8 cellular contexts compared by ENCODE assay signal in genomic region chr12:132488127-132489077, GRCh38. TPM values are rescaled to one million over a fixed set of nuclear protein-coding genes. Genes with fewer than 3 reads are reported as not detected.
DNase-seq lines count a peak whose midpoint lies in the region; ATAC-seq and TF ChIP-seq lines count a peak whose summit lies in the region.

No MANE protein-coding gene starts in this region.

- H3K4me3 ChIP-seq in neuron (ENCODE audit: low read length), result peak overlapping the region; percentile 48
- no peak overlapping the region for H3K4me3 ChIP-seq in body of pancreas

- H3K9me3 ChIP-seq in neuron (ENCODE audit: low read length) (no peaks in the 10 kb centered on the region), body of pancreas (no peaks in the 10 kb centered on the region)

- H3K27ac ChIP-seq in cingulate gyrus (ENCODE audit: low read depth, low read length), result peak overlapping the region; percentile 10
- peak overlapping the region in 1 of 4 donors; percentile 77 for H3K27ac ChIP-seq in body of pancreas

- ATAC-seq in body of pancreas, result no peak
- no peak for ATAC-seq in GM21526 (IDR thresholded peaks at IDR 0.05; ENCODE audit: low FRiP score, unreplicated experiment)

- DNase-seq in Daoy (ENCODE audit: low read depth) (peak; percentile 15), NOMO-1 (lab: John Stamatoyannopoulos, UW; ENCODE audit: unreplicated experiment in 2 of 2) (peak; percentile 84 to 88), COLO829 (ENCODE audit: low spot score) (no peak), body of pancreas (no peak)
- DNase-seq in activated CD4-positive, CD25-positive, alpha-beta regulatory T cell treated with anti-CD3 and anti-CD28 coated beads, Interleukin-2, amount 50 U/mL, for 72 hours, result no peak

- H2AFZ ChIP-seq in neuron (ENCODE audit: low read depth, low read length), result no peak overlapping the region

- no peak for TF ChIP-seq POLR2A in body of pancreas (IDR thresholded peaks at IDR 0.05)

- intact Hi-C loops in body of pancreas (cut with DNase I), result loop anchor here (10.0 kb wide), 1 partner anchor 54 kb away; no protein-coding TSS in a partner anchor

- TF ChIP-seq CTCF in body of pancreas (IDR thresholded peaks at IDR 0.05), result no peak

- peaks cover 2% of the 10 kb centered on the region for H3K36me3 ChIP-seq in neuron (ENCODE audit: insufficient read depth, low read length)
- H3K36me3 ChIP-seq in body of pancreas (replicated peaks in 1 of 2; ENCODE audit: insufficient read depth in 1 of 2, low read depth in 2 of 2), result no peaks in the 10 kb centered on the region

- H3K4me1 ChIP-seq in neuron (ENCODE audit: insufficient read depth, low read length) (peaks cover 30% of the 10 kb centered on the region), body of pancreas (peaks cover 28% of the 10 kb centered on the region)

- H3K27me3 ChIP-seq in neuron (ENCODE audit: insufficient read depth, low read length) (peaks cover 36% of the 10 kb centered on the region), body of pancreas (no peaks in the 10 kb centered on the region)

- WGBS in body of pancreas, 2 donors, result 57 to 69% methylated on average over 13 to 23 of the region's 23 CpGs

RNA-seq across cellular contexts. Expression of gene FBRSL1, which starts 1.5 kb away (rescaled TPM):
- total RNA-seq in Daoy (2014; rRNA removed; shearing (Covaris generic)), result 2.6 and 9.8 TPM in 2 replicates
- total RNA-seq in body of pancreas, result 10 to 100 TPM; 29.8 to 50.1 TPM

Comparison
In these comparisons a context has a peak if more than half of its experiments do, and no peak if none do; other contexts are left out.
1. DNase-seq: peak in Daoy (single experiment) and NOMO-1 (2 of 2); none in COLO829 (single experiment), body of pancreas (0 of 4) and activated CD4-positive, CD25-positive, alpha-beta regulatory T cell treated with anti-CD3 and anti-CD28 coated beads, Interleukin-2, amount 50 U/mL, for 72 hours (single experiment).